8 cellular contexts compared by ENCODE assay signal in the genomic region with DNA sequence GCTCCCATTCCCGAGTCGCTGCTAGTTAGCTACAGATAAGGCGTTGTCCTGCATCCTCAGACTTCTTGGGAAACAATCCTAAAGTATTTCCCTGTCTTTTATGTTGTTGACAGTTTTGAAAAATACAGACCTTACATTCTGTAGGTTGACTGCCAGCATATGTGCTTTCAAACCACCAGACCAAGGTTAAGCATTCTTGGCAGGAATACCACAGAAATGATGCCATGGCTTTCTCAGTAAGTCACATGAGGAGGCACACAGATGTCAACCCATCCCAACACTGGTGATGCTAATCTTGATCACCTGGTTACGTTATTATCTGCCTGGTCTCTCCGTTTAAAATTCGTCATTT. TPM values are rescaled to one million over a fixed set of nuclear protein-coding genes. Genes with fewer than 3 reads are reported as not detected.
DNase-seq lines count a peak whose midpoint lies in the region; ATAC-seq, FAIRE-seq and TF ChIP-seq lines count a peak whose summit lies in the region.

No MANE protein-coding gene starts in this region.

- H4K20me1 ChIP-seq in PC-9 (ENCODE audit: insufficient read depth), result 0 out of 2 replicates have a peak, but pooled peaks cover 5% of the 10 kb centered on the region

- intact Hi-C loops in PC-9 (cut with micrococcal nuclease; ENCODE audit: unreplicated experiment) (loop anchor here (2.0 kb wide), 1 partner anchor 211 kb away; no protein-coding TSS in a partner anchor), pancreas (cut with DNase I) (no loop called here)

- H3K27ac ChIP-seq in PC-9, result no peak overlapping the region; the same call in 1 of the 2 replicates
- H3K27ac ChIP-seq in pancreas, result peak overlapping the region in 2 of 4 donors; percentile 80 to 87

- H3K27me3 ChIP-seq in PC-9 (ENCODE audit: insufficient read depth, low read depth) (no peaks in the 10 kb centered on the region), pancreas (no peaks in the 10 kb centered on the region)

- no peaks in the 10 kb centered on the region for H3K9me3 ChIP-seq in PC-9 (ENCODE audit: insufficient read depth, low read depth)
- no peaks in the 10 kb centered on the region for H3K9me3 ChIP-seq in pancreas

- H3K4me2 ChIP-seq in PC-9, result peak overlapping the region; percentile 91

- peak overlapping the region; percentile 94 for H3K4me3 ChIP-seq in PC-9
- peak overlapping the region; percentile 71 for H3K4me3 ChIP-seq in epithelial cell of proximal tubule (ENCODE audit: low read depth, low read length)
- H3K4me3 ChIP-seq in pancreas, result peak overlapping the region; percentile 68 to 95 (median 73)

- DNase-seq in EH (ENCODE audit: low read depth) (peak; percentile 51), PC-9 (peak in 1 of 2 experiments; percentile 41), epithelial cell of proximal tubule (ENCODE audit: low read depth) (no peak), pancreas (no peak), AML-193 (lab: John Stamatoyannopoulos, UW) (no peak), DMS114 treated with DMSO at 0.1 percent for 48 hours (lab: John Stamatoyannopoulos, UW; ENCODE audit: unreplicated experiment) (no peak)

- CTCF ChIA-PET in PC-9 (lab: Charles Lee), result interaction anchor here (0.9 to 1.2 kb wide), 2 partner anchors 84 to 143 kb away, joined by 3 to 4 read pairs; a partner anchor contains a TSS

- H3K79me2 ChIP-seq in PC-9 (ENCODE audit: low read depth), result peaks cover 28% of the 10 kb centered on the region

- peaks cover 17% of the 10 kb centered on the region for H3K4me1 ChIP-seq in PC-9 (replicated peaks; ENCODE audit: insufficient read depth)
- peaks cover 4 to 22% (median 10%) of the 10 kb centered on the region in 3 donors for H3K4me1 ChIP-seq in pancreas

- BruUV-seq in PC-9 (replicated peaks; lab: Mats Ljungman, UMichigan), result no TSS peak

- POLR2A ChIA-PET in PC-9 (lab: Charles Lee; ENCODE audit: unreplicated experiment), result interaction anchor here (0.6 to 0.7 kb wide), 2 partner anchors 130 to 201 kb away, joined by 4 to 5 read pairs; no protein-coding TSS in a partner anchor

- H2AFZ ChIP-seq in PC-9, result peak overlapping the region; percentile 93; the same call in 1 of the 2 replicates

- ATAC-seq in pancreas, result no peak
- ATAC-seq in GM18517 (IDR thresholded peaks at IDR 0.05; ENCODE audit: unreplicated experiment), result no peak
- ATAC-seq in HG02798 (IDR thresholded peaks at IDR 0.05; ENCODE audit: poor library complexity, unreplicated experiment), result no peak

- no peak for TF ChIP-seq CTCF in PC-9 (conservative IDR thresholded peaks at IDR 0.05)
- no peak for TF ChIP-seq CTCF in epithelial cell of proximal tubule (conservative IDR thresholded peaks at IDR 0.05; ENCODE audit: low read depth, low read length)
- TF ChIP-seq CTCF in pancreas (IDR thresholded peaks at IDR 0.05), result no peak

- WGBS in pancreas, 2 donors, result 6 to 9% methylated on average over 6 of the region's 6 CpGs

- H3K9me2 ChIP-seq in PC-9 (ENCODE audit: insufficient read depth), result no peaks in the 10 kb centered on the region

- peaks cover 15% of the 10 kb centered on the region; the same call in 1 of the 2 replicates for H3F3A ChIP-seq in PC-9 (ENCODE audit: insufficient read depth, low read depth)

- H3K36me3 ChIP-seq in PC-9 (ENCODE audit: low read depth) (peaks cover 10% of the 10 kb centered on the region; the same call in 1 of the 2 replicates), pancreas (peaks cover 0 to 8% (median 0%) of the 10 kb centered on the region in 3 donors)

- FAIRE-seq in pancreas (lab: Jason Lieb, UNC), result no peak

RNA-seq across cellular contexts. Expression of a gene that starts 0.9 kb away (rescaled TPM):
- total RNA-seq in PC-9 (2021), result 67.2 and 74.2 TPM in 2 replicates
- 25.4 and 28.8 TPM in 2 replicates for total RNA-seq in epithelial cell of proximal tubule
- total RNA-seq in pancreas, result 10 to 100 TPM in 1 of 6 donors, 1 to 10 TPM in 5; 4.8 to 11.1 (median 8.0) TPM
- polyA plus RNA-seq in pancreas, result 10 to 100 TPM in 1 of 2 donors, 1 to 10 TPM in 1; 5.1 to 11.2 TPM

RNA-seq across cellular contexts. Expression of a gene that starts 47.0 kb away (rescaled TPM):
- 214 and 239 TPM in 2 replicates for total RNA-seq in PC-9 (2021)
- 166 and 193 TPM in 2 replicates for total RNA-seq in epithelial cell of proximal tubule
- 100 to 1,000 TPM in 2 of 6 donors, 10 to 100 TPM in 4; 58.6 to 155 (median 77.1) TPM for total RNA-seq in pancreas
- 100 to 1,000 TPM; 123 to 143 TPM for polyA plus RNA-seq in pancreas

RNA-seq across cellular contexts. Expression of a gene that starts 49.6 kb away (rescaled TPM):
- 49.4 and 58.2 TPM in 2 replicates for total RNA-seq in PC-9 (2021)
- 32.6 and 38.2 TPM in 2 replicates for total RNA-seq in epithelial cell of proximal tubule
- 10 to 100 TPM in 2 of 6 donors, 1 to 10 TPM in 4; 8.0 to 14.5 (median 9.3) TPM for total RNA-seq in pancreas
- polyA plus RNA-seq in pancreas, result 10 to 100 TPM; 10.9 to 15.0 TPM
